20 cellular contexts compared by ENCODE assay signal in genomic region chr15:25635190-25635589, GRCh38.
"Had no signal": no experiment of that assay in that cellular context is flagged by ENCODE, and none has a peak within 500 bp of the region (broad histone marks: within the 10 kb centered on the region; RNA-seq: fewer than 3 reads in every experiment).

No MANE protein-coding gene starts in this region.

- H3K4me1 Mint-ChIP-seq: activated CD4-positive, alpha-beta memory T cell treated with anti-CD3 and anti-CD28 coated beads, Interleukin-2, amount 10 ng/mL, durations not matched to agents 7 days and 5 days; activated CD8-positive, alpha-beta memory T cell treated with anti-CD3 and anti-CD28 coated beads, Interleukin-2, amount 10 ng/mL, durations not matched to agents 7 days and 5 days; activated T-helper 17 cell treated with anti-CD3 and anti-CD28 coated beads, Interleukin-2, amount 50 U/mL, for 72 hours had no signal

- H3K36me3 Mint-ChIP-seq: activated CD8-positive, alpha-beta memory T cell treated with anti-CD3 and anti-CD28 coated beads, Interleukin-2, amount 10 ng/mL, durations not matched to agents 7 days and 5 days; WTC11 had no signal

- H3K27ac Mint-ChIP-seq: activated CD4-positive, alpha-beta memory T cell treated with anti-CD3 and anti-CD28 coated beads, Interleukin-2, amount 10 ng/mL, durations not matched to agents 7 days and 5 days; activated CD8-positive, alpha-beta memory T cell treated with anti-CD3 and anti-CD28 coated beads, Interleukin-2, amount 10 ng/mL, durations not matched to agents 7 days and 5 days; activated T-helper 17 cell treated with anti-CD3 and anti-CD28 coated beads, Interleukin-2, amount 50 U/mL, for 72 hours; stimulated activated naive CD8-positive, alpha-beta T cell treated with anti-CD3 and anti-CD28 coated beads, Interleukin-15, Interleukin-2, amounts not matched to agents 100 ng/mL and 50 ng/mL, for 24 hours; WTC11 had no signal

- DNase-seq: activated CD4-positive, alpha-beta memory T cell treated with anti-CD3 and anti-CD28 coated beads, Interleukin-2, amount 10 ng/mL, durations not matched to agents 7 days and 5 days; activated CD4-positive, alpha-beta T cell treated with anti-CD3 and anti-CD28 coated beads for 4 hours; activated CD8-positive, alpha-beta memory T cell treated with anti-CD3 and anti-CD28 coated beads, Interleukin-2, amount 10 ng/mL, durations not matched to agents 7 days and 5 days; activated naive CD4-positive, alpha-beta T cell treated with Interleukin-2 at 50 U/mL for 16 hours; body of pancreas; foreskin melanocyte; glutamatergic neuron; hypothalamus; islet precursor cell; left lung; mammary epithelial cell; stimulated activated CD4-positive, alpha-beta T cell treated with anti-CD3 and anti-CD28 coated beads, Interleukin-15, amount 100 ng/mL, for 24 hours; stimulated activated CD4-positive, alpha-beta T cell treated with anti-CD3 and anti-CD28 coated beads, Interleukin-2, amount 100 ng/mL, for 48 hours had no signal

- H3K4me3 Mint-ChIP-seq: activated CD4-positive, alpha-beta memory T cell treated with anti-CD3 and anti-CD28 coated beads, Interleukin-2, amount 10 ng/mL, durations not matched to agents 7 days and 5 days; activated CD8-positive, alpha-beta memory T cell treated with anti-CD3 and anti-CD28 coated beads, Interleukin-2, amount 10 ng/mL, durations not matched to agents 7 days and 5 days; activated T-helper 17 cell treated with anti-CD3 and anti-CD28 coated beads, Interleukin-2, amount 50 U/mL, for 72 hours; stimulated activated naive CD8-positive, alpha-beta T cell treated with anti-CD3 and anti-CD28 coated beads, Interleukin-15, Interleukin-2, amounts not matched to agents 100 ng/mL and 50 ng/mL, for 24 hours; WTC11 had no signal

- H3K9me3 Mint-ChIP-seq: activated CD4-positive, alpha-beta memory T cell treated with anti-CD3 and anti-CD28 coated beads, Interleukin-2, amount 10 ng/mL, durations not matched to agents 7 days and 5 days; activated T-helper 17 cell treated with anti-CD3 and anti-CD28 coated beads, Interleukin-2, amount 50 U/mL, for 72 hours; stimulated activated naive CD8-positive, alpha-beta T cell treated with anti-CD3 and anti-CD28 coated beads, Interleukin-15, Interleukin-2, amounts not matched to agents 100 ng/mL and 50 ng/mL, for 24 hours; WTC11 had no signal

- H3K9me3 ChIP-seq: body of pancreas, left lung, prostate gland, right atrium auricular region, vagina had no signal

- H3K27me3 ChIP-seq: body of pancreas, left lung, right atrium auricular region, tibial nerve, vagina had no signal

- H3K27me3 Mint-ChIP-seq: activated CD4-positive, alpha-beta memory T cell treated with anti-CD3 and anti-CD28 coated beads, Interleukin-2, amount 10 ng/mL, durations not matched to agents 7 days and 5 days; stimulated activated naive CD8-positive, alpha-beta T cell treated with anti-CD3 and anti-CD28 coated beads, Interleukin-15, Interleukin-2, amounts not matched to agents 100 ng/mL and 50 ng/mL, for 24 hours had no signal

- H3K4me3 ChIP-seq: body of pancreas, left lung, prostate gland, right atrium auricular region, tibial nerve, vagina had no signal

- H3K4me1 ChIP-seq: left lung, prostate gland, right atrium auricular region, tibial nerve, vagina had no signal

- ATAC-seq: activated CD8-positive, alpha-beta memory T cell treated with anti-CD3 and anti-CD28 coated beads, Interleukin-2, amount 10 ng/mL, durations not matched to agents 7 days and 5 days; activated T-helper 17 cell treated with anti-CD3 and anti-CD28 coated beads, Interleukin-2, amount 50 U/mL, for 72 hours; body of pancreas; left lung; WTC11 had no signal

- H3K36me3 ChIP-seq: left lung, prostate gland, right atrium auricular region, tibial nerve, vagina had no signal

- H3K27ac ChIP-seq: body of pancreas, left lung, prostate gland, right atrium auricular region, tibial nerve, vagina had no signal
